Comparison of ENCODE assay signal across 18 cellular contexts in the genomic region with DNA sequence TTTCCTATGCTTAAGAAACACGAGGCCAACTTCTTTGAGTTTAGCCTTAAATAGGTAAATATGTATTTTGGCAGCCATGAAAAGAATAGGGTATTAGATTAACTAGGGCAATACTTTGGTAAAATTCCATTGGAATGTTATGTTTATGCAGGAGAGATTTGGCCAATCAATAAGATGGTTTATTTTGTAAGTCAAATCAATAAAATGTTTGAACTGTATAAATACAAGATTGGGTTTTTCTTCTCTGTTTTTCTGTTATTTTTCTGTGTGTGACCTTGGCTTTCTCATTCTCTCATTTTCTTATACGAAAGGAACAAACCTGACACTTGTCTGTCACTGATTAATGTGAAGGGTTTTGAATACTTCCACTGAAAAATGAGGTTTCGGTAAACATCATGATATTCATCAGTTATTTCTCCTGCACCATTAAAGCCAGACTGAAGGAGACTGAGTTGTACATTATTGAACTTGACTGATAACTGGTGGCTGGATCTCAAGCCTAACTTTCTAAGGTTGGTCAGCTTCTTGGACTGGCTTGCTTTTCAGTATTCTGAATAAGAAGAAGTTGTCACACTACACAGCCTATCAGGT. TPM values are rescaled to one million over a fixed set of nuclear protein-coding genes. Genes with fewer than 3 reads are reported as not detected.
DNase-seq lines count a peak whose midpoint lies in the region; ATAC-seq, FAIRE-seq and TF ChIP-seq lines count a peak whose summit lies in the region.
"Had no signal": no experiment of that assay in that cellular context is flagged by ENCODE, and none has a peak within 500 bp of the region (broad histone marks: within the 10 kb centered on the region; RNA-seq: fewer than 3 reads in every experiment).

No MANE protein-coding gene starts in this region.

- in situ Hi-C loops in HepG2 (cut with HindIII; ENCODE audit: extremely low pct_ligation_motif_present, low pct_unique_long_range_greater_than_20kb) = loop anchor here (25.0 kb wide), 2 partner anchors 97 to 397 kb away; a partner anchor contains a TSS

- H3K9me3 ChIP-seq in HepG2 (ENCODE audit: low read length) (no peaks in the 10 kb centered on the region), neural cell (ENCODE audit: low read length) (no peaks in the 10 kb centered on the region)

- WGBS in HepG2 (ENCODE audit: low lambda C conversion rate) = 20% methylated on average over 3 of the region's 3 CpGs

- H3K79me2 ChIP-seq in HepG2 (ENCODE audit: insufficient read depth, low read length) (peaks cover 10% of the 10 kb centered on the region), neural cell (replicated peaks; ENCODE audit: insufficient read depth, low read length) (peaks cover 27% of the 10 kb centered on the region)

- H3K4me3 Mint-ChIP-seq in T-cell = no peak overlapping the region
- H3K4me3 Mint-ChIP-seq: H9 had no signal

- H3K4me3 ChIP-seq in HepG2 (replicated peaks in 1 of 3; ENCODE audit: insufficient read depth in 1 of 3, low read depth in 2 of 3, low read length in 3 of 3) (no peak overlapping the region), neural cell (ENCODE audit: low read length) (no peak overlapping the region)

- H3K27me3 ChIP-seq in HepG2 (ENCODE audit: control insufficient read depth in 1 of 2, insufficient read depth in 2 of 2, low read length in 2 of 2) = no peaks in the 10 kb centered on the region
- H3K27me3 ChIP-seq in neural cell (ENCODE audit: insufficient read depth, low read depth, low read length) = no peaks in the 10 kb centered on the region

- H4K20me1 ChIP-seq in HepG2 (ENCODE audit: insufficient read depth, low read length) = no peaks in the 10 kb centered on the region
- H4K20me1 ChIP-seq in neural cell (ENCODE audit: insufficient read depth) = no peaks in the 10 kb centered on the region

- TF ChIP-seq RAD21 in HepG2 (CRISPR knock-in tag; IDR thresholded peaks at IDR 0.05) = no peak
- no peak for TF ChIP-seq RAD21 in neural cell (conservative IDR thresholded peaks at IDR 0.05)

- H3K27ac ChIP-seq in HepG2 (ENCODE audit: extremely low read length, insufficient read depth, low read length) (peak overlapping the region; percentile 46), neural cell (ENCODE audit: low read length) (peak overlapping the region; percentile 3)
- H3K27ac ChIP-seq: C4-2B, RWPE1 had no signal

- no peaks in the 10 kb centered on the region for H3K9me2 ChIP-seq in neural cell (ENCODE audit: insufficient read depth, low read length)

- CTCF ChIA-PET in T-cell (lab: Charles Lee) = no interaction called here
- CTCF ChIA-PET in HepG2 (lab: Yijun Ruan, JAX; ENCODE audit: low intra/inter-chr PET ratio, low total read pairs) = no interaction called here

- intact Hi-C loops in HepG2 (cut with micrococcal nuclease; ENCODE audit: unreplicated experiment) = no loop called here

- no peak for DNase-seq in T-cell
- DNase-seq in HepG2 (ENCODE audit: low spot score) = no peak
- DNase-seq in NCI-H2227 (lab: John Stamatoyannopoulos, UW; ENCODE audit: unreplicated experiment) = no peak
- DNase-seq: AML-193, DMS79 treated with DMSO at 0.1 percent for 48 hours, H9, MM.1S, NCI-H1092, NCI-H1436 treated with DMSO at 0.1 percent for 48 hours, NCI-H2029 treated with DMSO at 0.1 percent for 48 hours, PC-3, SIG-M5 had no signal

- H3F3A ChIP-seq in neural cell (ENCODE audit: insufficient read depth, low read length, poor library complexity, severe bottlenecking) = no peaks in the 10 kb centered on the region

- TF ChIP-seq CTCF in HepG2 (CRISPR knock-in tag; IDR thresholded peaks at IDR 0.05) = no peak
- no peak for TF ChIP-seq CTCF in neural cell (IDR thresholded peaks at IDR 0.05; ENCODE audit: poor library complexity, severe bottlenecking)

- peaks cover 70% of the 10 kb centered on the region for H3K4me1 ChIP-seq in HepG2 (ENCODE audit: insufficient read depth, low read length)

- no peak for FAIRE-seq in HepG2 (lab: Jason Lieb, UNC)

- peaks cover 3% of the 10 kb centered on the region for H3K36me3 Mint-ChIP-seq in T-cell

- H2AFZ ChIP-seq in HepG2 (ENCODE audit: low read length) (no peak overlapping the region), neural cell (ENCODE audit: low read depth, low read length) (no peak overlapping the region)

- peaks cover 7 to 10% of the 10 kb centered on the region in 2 experiments; a peak in 4 of 5 replicates for H3K36me3 ChIP-seq in HepG2 (replicated peaks in 1 of 2; ENCODE audit: control insufficient read depth in 1 of 2, insufficient read depth in 2 of 2, low read length in 2 of 2)
- H3K36me3 ChIP-seq in neural cell (ENCODE audit: insufficient read depth, low read length) = peaks cover 6% of the 10 kb centered on the region

- TF ChIP-seq EP300 in HepG2 (IDR thresholded peaks at IDR 0.05; ENCODE audit: low read depth in 2 of 2, low read length in 2 of 2) (peak in 1 of 2 experiments; percentile 78; a peak in 1 of 4 replicates), HepG2 (CRISPR knock-in tag; IDR thresholded peaks at IDR 0.05; ENCODE audit: borderline replicate concordance) (no peak), neural cell (conservative IDR thresholded peaks at IDR 0.05; ENCODE audit: poor library complexity, severe bottlenecking) (peak; percentile 66)

- POLR2A ChIA-PET in T-cell (lab: Charles Lee) = interaction anchor here in 1 of 2 donors (0.7 kb wide), 1 partner anchor 90 kb away, joined by 3 read pairs; no protein-coding TSS in a partner anchor
- POLR2A ChIA-PET in HepG2 (lab: Yijun Ruan, JAX) = interaction anchor here (0.9 to 2.3 kb wide), 3 partner anchors 9 to 20 kb away, joined by 3 to 7 read pairs (median 6); a partner anchor contains a TSS

- no peak overlapping the region; the same call in 1 of the 2 replicates for H3K9ac ChIP-seq in HepG2 (ENCODE audit: insufficient read depth, low read depth, low read length)
- H3K9ac ChIP-seq in neural cell (ENCODE audit: low read length) = no peak overlapping the region

- H3K9me3 Mint-ChIP-seq in T-cell = peaks cover 0 to 4% (median 0%) of the 10 kb centered on the region in 3 donors
- H3K9me3 Mint-ChIP-seq: H9 had no signal

- TF ChIP-seq POLR2A in HepG2 (IDR thresholded peaks at IDR 0.05; ENCODE audit: insufficient read depth in 1 of 2, low read depth in 2 of 2, low read length in 2 of 2) = no peak

- H3K27ac Mint-ChIP-seq in T-cell = peak overlapping the region; percentile 62 to 73
- H3K27ac Mint-ChIP-seq: H9 had no signal

- H3K4me1 Mint-ChIP-seq in T-cell = peaks cover 52 to 60% (median 53%) of the 10 kb centered on the region in 3 donors

- H3K4me2 ChIP-seq in HepG2 (ENCODE audit: low read depth, low read length) (0 out of 2 replicates have a peak overlapping the region, but pooled peaks have one; percentile 16), neural cell (ENCODE audit: low read length) (no peak overlapping the region)

- H3K27me3 Mint-ChIP-seq in T-cell = no peaks in the 10 kb centered on the region

- ATAC-seq in T-cell (replicated peaks in 1 of 4) = no peak
- peak; percentile 66 for ATAC-seq in HepG2
- no peak for ATAC-seq in GM19324 (IDR thresholded peaks at IDR 0.05; ENCODE audit: low FRiP score, unreplicated experiment)
- no peak for ATAC-seq in HG02623 (IDR thresholded peaks at IDR 0.05; ENCODE audit: unreplicated experiment)
- ATAC-seq in HG02798 (IDR thresholded peaks at IDR 0.05; ENCODE audit: poor library complexity, unreplicated experiment) = no peak
- ATAC-seq: PC-3 had no signal

- no TSS peak for BruUV-seq in HepG2 (replicated peaks; lab: Mats Ljungman, UMichigan)

TF ChIP-seq in HepG2, 621 proteins besides CTCF, POLR2A, EP300 and RAD21 (continues in another document):
- TF ChIP-seq ZNF75D (CRISPR knock-in tag; IDR thresholded peaks at IDR 0.05; ENCODE audit: borderline replicate concordance) (no peak), SP2 (CRISPR knock-in tag; IDR thresholded peaks at IDR 0.05) (no peak), SIX1 (CRISPR knock-in tag; IDR thresholded peaks at IDR 0.05; ENCODE audit: borderline replicate concordance) (no peak), TSC22D2 (CRISPR knock-in tag; IDR thresholded peaks at IDR 0.05; ENCODE audit: borderline replicate concordance) (no peak), ZSCAN20 (CRISPR knock-in tag; IDR thresholded peaks at IDR 0.05; ENCODE audit: borderline replicate concordance) (no peak), ZNF143 (CRISPR knock-in tag; IDR thresholded peaks at IDR 0.05) (no peak)

TF ChIP-seq in neural cell, 6 proteins besides CTCF, POLR2A, EP300 and RAD21:
- peak; percentile 12 for TF ChIP-seq POLR2AphosphoS5 (IDR thresholded peaks at IDR 0.05)
- TF ChIP-seq SMC3 (conservative IDR thresholded peaks at IDR 0.05; ENCODE audit: poor library complexity) = no peak

RNA-seq across cellular contexts. Expression of a gene that starts 8.6 kb away (rescaled TPM):
- 10 to 100 TPM; 11.5 to 35.3 (median 15.2) TPM for total RNA-seq in T-cell
- 8.2 and 14.8 TPM in 2 replicates for total RNA-seq in HepG2 (2016; rRNA removed; fragmentation: Illumina TruSeq; extraction: Trizol)
- 0.79 and 2.0 TPM in 2 replicates for total RNA-seq in HepG2 (2016; cell fraction: cytosol; rRNA removed; fragmentation: Illumina TruSeq; extraction: Trizol; ENCODE audit: low read depth)
- total RNA-seq in HepG2 (2016; cell fraction: insoluble cytoplasmic fraction; rRNA removed; fragmentation: Illumina TruSeq; extraction: Trizol) = 8.5 and 12.8 TPM in 2 replicates
- total RNA-seq in HepG2 (2016; cell fraction: membrane; rRNA removed; fragmentation: Illumina TruSeq; extraction: Trizol) = 3.9 and 4.5 TPM in 2 replicates
- 17.8 and 23.0 TPM in 2 replicates for total RNA-seq in HepG2 (2016; cell fraction: nucleus; rRNA removed; fragmentation: Illumina TruSeq; extraction: Trizol)
- polyA plus RNA-seq in HepG2 (2011; rRNA removed) = 13.1 and 14.6 TPM in 2 replicates
- polyA plus RNA-seq in HepG2 (2011; cell fraction: cytosol; rRNA removed) = 9.9 and 10.4 TPM in 2 replicates
- polyA plus RNA-seq in HepG2 (2011; cell fraction: nucleus; rRNA removed) = 29.4 and 34.8 TPM in 2 replicates
- polyA plus RNA-seq in HepG2 (2012) = 9.7 and 12.6 TPM in 2 replicates
- polyA plus RNA-seq in HepG2 (2016; cell fraction: cytosol; fragmentation: Illumina TruSeq; extraction: Trizol; ENCODE audit: low read depth) = 0.15 and 0.58 TPM in 2 replicates
- 5.1 and 9.9 TPM in 2 replicates for polyA plus RNA-seq in HepG2 (2016; cell fraction: insoluble cytoplasmic fraction; fragmentation: Illumina TruSeq; extraction: Trizol; ENCODE audit: low read depth)
- 0.74 and 1.2 TPM in 2 replicates for polyA plus RNA-seq in HepG2 (2016; cell fraction: membrane; fragmentation: Illumina TruSeq; extraction: Trizol; ENCODE audit: low read depth)
- polyA plus RNA-seq in HepG2 (2016; cell fraction: nucleus; fragmentation: Illumina TruSeq; extraction: Trizol; ENCODE audit: insufficient read depth, low read depth) = 12.9 and 13.2 TPM in 2 replicates
- polyA minus RNA-seq in HepG2 (2011; rRNA and poly(A)+ RNA removed; ENCODE audit: low replicate concordance) = 0.94 and 34.8 TPM in 2 replicates
- polyA minus RNA-seq in HepG2 (2011; cell fraction: cytosol; rRNA and poly(A)+ RNA removed) = 19.9 and 22.5 TPM in 2 replicates
- polyA minus RNA-seq in HepG2 (2011; cell fraction: nucleus; rRNA and poly(A)+ RNA removed) = 96.2 and 115 TPM in 2 replicates
- polyA plus RNA-seq in neural cell = 46.6 and 49.3 TPM in 2 replicates
- polyA minus RNA-seq in neural cell = 98.6 and 121 TPM in 2 replicates
